In genomic region chr15:26050979-26051378, GRCh38 we compare ENCODE assay signal across 22 cellular contexts.
DNase-seq lines count a peak whose midpoint lies in the region; ATAC-seq, FAIRE-seq and TF ChIP-seq lines count a peak whose summit lies in the region.
"Had no signal": no experiment of that assay in that cellular context is flagged by ENCODE, and none has a peak within 500 bp of the region (broad histone marks: within the 10 kb centered on the region; RNA-seq: fewer than 3 reads in every experiment).

No MANE protein-coding gene starts in this region.

- no peak for ATAC-seq in activated T-helper 17 cell treated with anti-CD3 and anti-CD28 coated beads, Interleukin-2, amount 50 U/mL, for 72 hours (replicated peaks)
- ATAC-seq: K562 had no signal

- H3K4ac ChIP-seq in H1 (replicated peaks; ENCODE audit: insufficient read length, low read depth, low read length) = no peak overlapping the region

- H2AFZ ChIP-seq in H1 (ENCODE audit: low read length) = peak overlapping the region; percentile 30; the same call in 1 of the 2 replicates
- H2AFZ ChIP-seq: PC-9 had no signal

- no peak overlapping the region for H3K18ac ChIP-seq in H1 (ENCODE audit: extremely low read depth, low read length)

- POLR2A ChIA-PET in HEK293 (lab: Yijun Ruan, JAX) (no interaction called here), H1 (lab: Charles Lee; ENCODE audit: partially characterized antibody) (no interaction called here)

- no peak for TF ChIP-seq POLR2A in H1 (IDR thresholded peaks at IDR 0.05; ENCODE audit: control extremely low read depth in 1 of 2, low read depth in 2 of 2, low read length in 2 of 2)

- no peaks in the 10 kb centered on the region for H3K9me3 Mint-ChIP-seq in activated T-helper 17 cell treated with anti-CD3 and anti-CD28 coated beads, Interleukin-2, amount 50 U/mL, for 72 hours
- H3K9me3 Mint-ChIP-seq: CD4-positive, alpha-beta T cell; T-helper 1 cell treated with Interleukin-12 subunit alpha and Interleukin-12 subunit beta and Interleukin-4 antibody, amounts not matched to agents 30 μg/mL and 1 μg/mL, for 36 hours had no signal

- H3K4me3 Mint-ChIP-seq in activated T-helper 17 cell treated with anti-CD3 and anti-CD28 coated beads, Interleukin-2, amount 50 U/mL, for 72 hours = no peak overlapping the region
- H3K4me3 Mint-ChIP-seq: CD4-positive, alpha-beta T cell; T-helper 1 cell treated with Interleukin-12 subunit alpha and Interleukin-12 subunit beta and Interleukin-4 antibody, amounts not matched to agents 30 μg/mL and 1 μg/mL, for 36 hours had no signal

- H3K9ac ChIP-seq in H1 (replicated peaks in 1 of 4; ENCODE audit: extremely low read depth in 1 of 4, low read depth in 3 of 4, low read length in 3 of 4) = no peak overlapping the region

- H3K79me2 ChIP-seq in H1 (ENCODE audit: control insufficient read depth in 1 of 2, insufficient read depth in 2 of 2, low read length in 2 of 2) = no peaks in the 10 kb centered on the region

- no peaks in the 10 kb centered on the region for H3K4me1 Mint-ChIP-seq in activated T-helper 17 cell treated with anti-CD3 and anti-CD28 coated beads, Interleukin-2, amount 50 U/mL, for 72 hours

- H3K4me3 ChIP-seq in HEK293 (ENCODE audit: low read depth, low read length) (no peak overlapping the region), H1 (ENCODE audit: extremely low read depth in 1 of 4, insufficient read depth in 2 of 4, low read depth in 3 of 4, low read length in 4 of 4) (no peak overlapping the region)
- H3K4me3 ChIP-seq: HAP-1, K562, PC-9 had no signal

- no peak overlapping the region for H2BK5ac ChIP-seq in H1 (ENCODE audit: low read depth, low read length)

- WGBS in H1 (ENCODE audit: extremely low coverage in 1 of 2, insufficient coverage in 1 of 2, insufficient read length in 1 of 2, insufficient replicate concordance in 2 of 2, low coverage in 1 of 2, low lambda C conversion rate in 2 of 2, missing lambda C conversion rate in 1 of 2), 2 experiments = 79% methylated on average over 4 of the region's 4 CpGs; no CpG with 5 or more reads in 1 of the 2 experiments

- peak; percentile 26 for DNase-seq in NCI-H748 (lab: John Stamatoyannopoulos, UW; ENCODE audit: unreplicated experiment)
- no peak for DNase-seq in NCI-H748 treated with DMSO at 0.1 percent for 48 hours (lab: John Stamatoyannopoulos, UW)
- no peak for DNase-seq in H1 (ENCODE audit: low read depth in 1 of 2, low spot score in 2 of 2)
- DNase-seq in superior temporal gyrus (ENCODE audit: extremely low spot score) = peak; percentile 30
- DNase-seq in activated CD8-positive, alpha-beta memory T cell treated with anti-CD3 and anti-CD28 coated beads, Interleukin-2, amount 50 U/mL, for 48 hours = no peak
- DNase-seq: Caco-2; CD4-positive, alpha-beta T cell; NCI-H1105 treated with DMSO at 0.1 percent for 48 hours; NCI-H1694; NCI-H2081 treated with DMSO at 0.1 percent for 48 hours; NCI-H226; NCI-H774; PC-9; SIG-M5 had no signal

- no peak for TF ChIP-seq EP300 in H1 (IDR thresholded peaks at IDR 0.05; ENCODE audit: borderline replicate concordance in 1 of 2, low read depth in 2 of 2, low read length in 2 of 2)

- H3K56ac ChIP-seq in H1 (replicated peaks; ENCODE audit: insufficient read length, low read depth, low read length) = no peak overlapping the region

- H3K23me2 ChIP-seq in H1 (ENCODE audit: low read depth, low read length) = no peaks in the 10 kb centered on the region

- no peak overlapping the region for H4K8ac ChIP-seq in H1 (ENCODE audit: extremely low read depth, insufficient read depth, low read length)

- H2BK15ac ChIP-seq in H1 (ENCODE audit: low read length) = no peak overlapping the region

- H2BK120ac ChIP-seq in H1 (replicated peaks; ENCODE audit: low read depth, low read length) = no peak overlapping the region

- no peak overlapping the region for H3K27ac Mint-ChIP-seq in activated T-helper 17 cell treated with anti-CD3 and anti-CD28 coated beads, Interleukin-2, amount 50 U/mL, for 72 hours
- H3K27ac Mint-ChIP-seq: CD4-positive, alpha-beta T cell; T-helper 1 cell treated with Interleukin-12 subunit alpha and Interleukin-12 subunit beta and Interleukin-4 antibody, amounts not matched to agents 30 μg/mL and 1 μg/mL, for 36 hours had no signal

- H4K91ac ChIP-seq in H1 (replicated peaks; ENCODE audit: insufficient read length, low read length) = no peak overlapping the region

- no peak overlapping the region for H2BK12ac ChIP-seq in H1 (ENCODE audit: low read depth, low read length)

- H3K79me1 ChIP-seq in H1 (ENCODE audit: low read depth, low read length) = no peaks in the 10 kb centered on the region

- H3K27ac ChIP-seq in HEK293 (ENCODE audit: extremely low read depth, low read depth, low read length) (no peak overlapping the region), H1 (ENCODE audit: low read depth, low read length) (no peak overlapping the region)
- H3K27ac ChIP-seq: PC-9, RWPE1 had no signal

- no peak overlapping the region for H2AK5ac ChIP-seq in H1 (ENCODE audit: low read depth, low read length)

- peak; percentile 13 for FAIRE-seq in H1 (lab: Jason Lieb, UNC)
- FAIRE-seq: GM12891, GM18507, K562 had no signal

- H2BK20ac ChIP-seq in H1 (ENCODE audit: low read length) = no peak overlapping the region

- peaks cover 28% of the 10 kb centered on the region for H3K27me3 Mint-ChIP-seq in activated T-helper 17 cell treated with anti-CD3 and anti-CD28 coated beads, Interleukin-2, amount 50 U/mL, for 72 hours

- H3K36me3 ChIP-seq in HEK293 (ENCODE audit: control insufficient read depth in 2 of 2, insufficient read depth in 1 of 2, low read length in 2 of 2) (no peaks in the 10 kb centered on the region), H1 (ENCODE audit: control insufficient read depth in 2 of 4, insufficient read depth in 4 of 4, low read length in 3 of 4) (no peaks in the 10 kb centered on the region)
- H3K36me3 ChIP-seq: HAP-1 had no signal

- H3K9me3 ChIP-seq in HEK293 (ENCODE audit: control insufficient read depth, insufficient read depth, low read depth, low read length) = no peaks in the 10 kb centered on the region
- no peaks in the 10 kb centered on the region for H3K9me3 ChIP-seq in H1 (ENCODE audit: insufficient read depth in 2 of 2, low read depth in 1 of 2, low read length in 1 of 2)
- H3K9me3 ChIP-seq: Caco-2, HAP-1 had no signal

- H3K14ac ChIP-seq in H1 (ENCODE audit: insufficient read length) = no peak overlapping the region

- H3K36me3 Mint-ChIP-seq in activated T-helper 17 cell treated with anti-CD3 and anti-CD28 coated beads, Interleukin-2, amount 50 U/mL, for 72 hours (ENCODE audit: low read depth) = no peaks in the 10 kb centered on the region

- H3K4me1 ChIP-seq in HEK293 (ENCODE audit: control insufficient read depth, insufficient read depth, low read length) (peaks cover 13% of the 10 kb centered on the region; the same call in 1 of the 2 replicates), H1 (replicated peaks in 1 of 4; ENCODE audit: control insufficient read depth in 3 of 4, insufficient read depth in 4 of 4, low read length in 3 of 4) (0 out of 7 replicates have a peak, but pooled peaks cover 0 to 3% (median 0%) of the 10 kb centered on the region in 4 experiments)
- H3K4me1 ChIP-seq: Caco-2 had no signal

- no peak for TF ChIP-seq RAD21 in H1 (IDR thresholded peaks at IDR 0.05 in 1 of 2, conservative IDR thresholded peaks at IDR 0.05 in 1 of 2; ENCODE audit: low read depth in 2 of 2, low read length in 2 of 2)

- no peak overlapping the region for H4K5ac ChIP-seq in H1 (ENCODE audit: insufficient read length, low read depth, low read length)

- H3K27me3 ChIP-seq in H1 (replicated peaks in 1 of 4; ENCODE audit: control insufficient read depth in 3 of 4, extremely low read depth in 1 of 4, insufficient read depth in 3 of 4, low read length in 3 of 4) = no peaks in the 10 kb centered on the region

- no peak overlapping the region for H3K4me2 ChIP-seq in H1 (ENCODE audit: insufficient read depth in 1 of 2, low read depth in 2 of 2, low read length in 2 of 2)
- H3K4me2 ChIP-seq: PC-9 had no signal

- H4K20me1 ChIP-seq in H1 (replicated peaks in 1 of 2; ENCODE audit: control insufficient read depth in 1 of 2, insufficient read depth in 2 of 2, low read length in 2 of 2) = no peaks in the 10 kb centered on the region

- no peak overlapping the region for H3K23ac ChIP-seq in H1 (ENCODE audit: insufficient read length)

- CTCF ChIA-PET in HEK293 (lab: Yijun Ruan, JAX) = no interaction called here
- CTCF ChIA-PET in H1 (lab: Charles Lee; ENCODE audit: partially characterized antibody) = no interaction called here

- TF ChIP-seq CTCF in HEK293 (tag by site-specific recombination; IDR thresholded peaks at IDR 0.05) (no peak), H1 (IDR thresholded peaks at IDR 0.05; ENCODE audit: control extremely low read depth in 1 of 3, insufficient read depth in 1 of 3, low read depth in 1 of 3, low read length in 3 of 3) (no peak)

TF ChIP-seq in HEK293, 187 proteins besides CTCF, POLR2A, EP300 and RAD21 (continues in another document):
- TF ChIP-seq ZNF121 (tag by site-specific recombination; IDR thresholded peaks at IDR 0.05) (no peak), MEIS1 (CRISPR knock-in tag; IDR thresholded peaks at IDR 0.05; ENCODE audit: borderline replicate concordance) (no peak)

TF ChIP-seq in H1, 55 proteins besides CTCF, POLR2A, EP300 and RAD21:
- TF ChIP-seq SIRT6 (IDR thresholded peaks at IDR 0.05; ENCODE audit: low read length) (no peak), YY1 (IDR thresholded peaks at IDR 0.05; ENCODE audit: low read depth, low read length) (no peak), E2F6 (IDR thresholded peaks at IDR 0.05) (no peak), CHD1 (IDR thresholded peaks at IDR 0.05; ENCODE audit: low read depth, low read length) (no peak), TEAD4 (IDR thresholded peaks at IDR 0.05; ENCODE audit: low read depth, low read length) (no peak), RBBP5 (IDR thresholded peaks at IDR 0.05; ENCODE audit: borderline replicate concordance, low read depth, low read length) (no peak), BRCA1 (IDR thresholded peaks at IDR 0.05; ENCODE audit: low read depth, low read length) (no peak)
TF ChIP-seq in H1: peak in this region for 0.

Comparison
In these comparisons a context has a peak if more than half of its experiments do, and no peak if none do; other contexts are left out.
1. DNase-seq: peak in NCI-H748 (single experiment) and superior temporal gyrus (single experiment); none in NCI-H748 treated with DMSO at 0.1 percent for 48 hours (single experiment), H1 (0 of 2) and activated CD8-positive, alpha-beta memory T cell treated with anti-CD3 and anti-CD28 coated beads, Interleukin-2, amount 50 U/mL, for 48 hours (single experiment).